In the genomic region with DNA sequence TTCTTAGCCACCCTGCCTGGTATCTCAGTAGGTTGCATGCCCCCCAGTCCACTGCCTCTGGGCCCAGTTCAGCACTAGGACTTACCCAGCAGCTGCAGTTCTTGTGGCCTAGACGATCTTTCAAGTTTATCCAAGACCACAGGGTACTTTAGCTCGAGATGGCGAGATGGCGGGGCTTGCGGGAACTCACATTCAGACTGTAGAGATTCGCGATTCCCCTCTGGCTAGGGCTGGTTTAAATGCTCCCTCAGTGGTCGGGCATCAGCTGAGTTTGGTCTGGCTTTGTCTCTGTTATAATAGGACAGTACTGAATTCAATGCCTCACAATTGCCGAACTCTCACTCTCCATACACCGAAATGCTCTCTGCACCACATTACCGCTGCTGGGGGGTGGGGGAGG, we compare ENCODE assay signal across 22 cellular contexts. TPM values are rescaled to one million over a fixed set of nuclear protein-coding genes. Genes with fewer than 3 reads are reported as not detected.
A peak's percentile ranks its signal among the peaks of the same experiment; 100 is the strongest.
DNase-seq lines count a peak whose midpoint lies in the region; ATAC-seq and TF ChIP-seq lines count a peak whose summit lies in the region.
"Had no signal": no experiment of that assay in that cellular context is flagged by ENCODE, and none has a peak within 500 bp of the region (broad histone marks: within the 10 kb centered on the region; RNA-seq: fewer than 3 reads in every experiment).

No MANE protein-coding gene starts in this region.

- H3K9ac ChIP-seq in endodermal cell (ENCODE audit: extremely low read depth, low read length, poor library complexity, severe bottlenecking) (no peak overlapping the region), neuronal stem cell (ENCODE audit: low read depth, low read length, poor library complexity) (no peak overlapping the region)
- H3K9ac ChIP-seq: BLaER1, GM23248 had no signal

- H3F3A ChIP-seq in GM23338 (replicated peaks; ENCODE audit: low read depth), result no peaks in the 10 kb centered on the region

- TF ChIP-seq CTCF in GM23338 (conservative IDR thresholded peaks at IDR 0.05; ENCODE audit: low read depth in 2 of 2), result no peak
- no peak for TF ChIP-seq CTCF in endodermal cell (conservative IDR thresholded peaks at IDR 0.05)

- H3K14ac ChIP-seq in neuronal stem cell (ENCODE audit: low read length), result no peak overlapping the region

- peak; percentile 66 for DNase-seq in ELF-1 (ENCODE audit: low read depth, low spot score)
- peak; percentile 24 for DNase-seq in GM23338 (ENCODE audit: low spot score)
- DNase-seq in endodermal cell, result peak; percentile 51
- DNase-seq in neuronal stem cell (ENCODE audit: low spot score), result no peak
- DNase-seq in AML-193 (lab: John Stamatoyannopoulos, UW), result no peak
- DNase-seq: Caco-2; CD4-positive, CD25-positive, alpha-beta regulatory T cell; CD8-positive, alpha-beta T cell; DMS153; DND-41; GDM1; GM23248; HFFc6 had no signal

- no peak overlapping the region for H2BK120ac ChIP-seq in neuronal stem cell (ENCODE audit: low read depth, low read length)

- H3K4me1 Mint-ChIP-seq in GM23338 (peaks cover 5% of the 10 kb centered on the region), endodermal cell (no peaks in the 10 kb centered on the region)
- H3K4me1 Mint-ChIP-seq: B cell; CD4-positive, CD25-positive, alpha-beta regulatory T cell had no signal

- no peak overlapping the region for H2AK5ac ChIP-seq in neuronal stem cell (ENCODE audit: low read depth, low read length)

- H3K36me3 ChIP-seq in GM23338 (ENCODE audit: insufficient read depth) (no peaks in the 10 kb centered on the region), endodermal cell (ENCODE audit: control insufficient read depth, insufficient read depth, low read length) (no peaks in the 10 kb centered on the region), neuronal stem cell (replicated peaks in 1 of 2; ENCODE audit: control insufficient read depth in 2 of 2, insufficient read depth in 2 of 2, low read length in 2 of 2) (no peaks in the 10 kb centered on the region)
- H3K36me3 ChIP-seq: BLaER1, HAP-1 had no signal

- H3K27me3 Mint-ChIP-seq in GM23338 (ENCODE audit: insufficient read depth, low read depth, poor library complexity) (peaks cover 10% of the 10 kb centered on the region), endodermal cell (ENCODE audit: insufficient read depth) (peaks cover 15% of the 10 kb centered on the region)

- H2BK5ac ChIP-seq in neuronal stem cell (ENCODE audit: low read length), result no peak overlapping the region

- no peak overlapping the region for H4K8ac ChIP-seq in neuronal stem cell (ENCODE audit: low read depth, low read length)

- H3K9me3 ChIP-seq in endodermal cell (ENCODE audit: control insufficient read depth, low read length) (no peaks in the 10 kb centered on the region), neuronal stem cell (replicated peaks in 1 of 2; ENCODE audit: control insufficient read depth in 2 of 2, insufficient read depth in 1 of 2, low read depth in 1 of 2, low read length in 2 of 2) (no peaks in the 10 kb centered on the region)
- H3K9me3 ChIP-seq: BLaER1, Caco-2, HAP-1 had no signal

- H3K79me2 ChIP-seq in GM23338 (replicated peaks; ENCODE audit: insufficient read depth), result no peaks in the 10 kb centered on the region

- no peaks in the 10 kb centered on the region for H3K79me1 ChIP-seq in neuronal stem cell (ENCODE audit: low read depth, low read length)

- WGBS in endodermal cell (ENCODE audit: insufficient coverage in 1 of 2, insufficient read length in 1 of 2), 2 experiments, result 87 to 91% methylated on average over 8 to 9 of the region's 11 CpGs
- WGBS in neuronal stem cell (ENCODE audit: extremely low coverage in 2 of 2, insufficient read length in 2 of 2, insufficient replicate concordance in 1 of 2), 2 donors, result no CpG with 5 or more reads among the region's 11 CpGs

- ATAC-seq in GM23338 (peak; percentile 64), esophagus mucosa (no peak), HG02973 (IDR thresholded peaks at IDR 0.05; ENCODE audit: unreplicated experiment) (no peak)
- ATAC-seq: CD8-positive, alpha-beta T cell; GM12878 had no signal

- no peaks in the 10 kb centered on the region for H3K36me3 Mint-ChIP-seq in GM23338 (ENCODE audit: low read depth)
- no peaks in the 10 kb centered on the region for H3K36me3 Mint-ChIP-seq in endodermal cell (ENCODE audit: low read depth)
- H3K36me3 Mint-ChIP-seq: CD8-positive, alpha-beta T cell had no signal

- no peaks in the 10 kb centered on the region for H3K4me1 ChIP-seq in GM23338 (ENCODE audit: insufficient read depth)
- H3K4me1 ChIP-seq in endodermal cell (ENCODE audit: control insufficient read depth, insufficient read depth, low read length), result no peaks in the 10 kb centered on the region
- H3K4me1 ChIP-seq in neuronal stem cell (ENCODE audit: control insufficient read depth in 2 of 2, insufficient read depth in 1 of 2, low read depth in 1 of 2, low read length in 2 of 2), result no peaks in the 10 kb centered on the region
- H3K4me1 ChIP-seq: BLaER1, Caco-2, HAP-1 had no signal

- peaks cover 14% of the 10 kb centered on the region for H3K9me2 ChIP-seq in GM23338 (ENCODE audit: insufficient read depth)

- H2AFZ ChIP-seq in GM23338 (peak overlapping the region; percentile 92), neuronal stem cell (ENCODE audit: low read length) (peak overlapping the region; percentile 43)
- H2AFZ ChIP-seq: GM23248 had no signal

- H3K4ac ChIP-seq in neuronal stem cell (ENCODE audit: low read length), result no peak overlapping the region

- H3K9me3 Mint-ChIP-seq in GM23338 (no peaks in the 10 kb centered on the region; the same call in 2 of the 3 replicates), endodermal cell (peaks cover under 1% of the 10 kb centered on the region)

- H3K18ac ChIP-seq in neuronal stem cell (ENCODE audit: low read length), result no peak overlapping the region

- H3K4me3 ChIP-seq in GM23338 (no peak overlapping the region), endodermal cell (ENCODE audit: low read length) (no peak overlapping the region), neuronal stem cell (ENCODE audit: low read length in 2 of 2) (no peak overlapping the region)
- H3K4me3 ChIP-seq: BLaER1, GM12878, GM23248, HAP-1 had no signal

- H3K27ac Mint-ChIP-seq in GM23338 (no peak overlapping the region), endodermal cell (no peak overlapping the region)
- H3K27ac Mint-ChIP-seq: B cell; CD4-positive, CD25-positive, alpha-beta regulatory T cell; CD8-positive, alpha-beta T cell; HFFc6 had no signal

- H3K27me3 ChIP-seq in GM23338 (ENCODE audit: insufficient read depth), result no peaks in the 10 kb centered on the region
- no peaks in the 10 kb centered on the region for H3K27me3 ChIP-seq in endodermal cell (ENCODE audit: control insufficient read depth, insufficient read depth, low read length, poor library complexity, severe bottlenecking)
- H3K27me3 ChIP-seq in neuronal stem cell (ENCODE audit: control insufficient read depth in 3 of 3, insufficient read depth in 3 of 3, low read depth in 1 of 3, low read length in 3 of 3), result peaks cover 0 to under 1% (median 0%) of the 10 kb centered on the region in 3 experiments
- H3K27me3 ChIP-seq: BLaER1 had no signal

- no peaks in the 10 kb centered on the region for H4K20me1 ChIP-seq in GM23338 (replicated peaks; ENCODE audit: insufficient read depth)
- H4K20me1 ChIP-seq: BLaER1 had no signal

- no peak overlapping the region for H2BK15ac ChIP-seq in neuronal stem cell (ENCODE audit: low read length)

- no peak overlapping the region for H2BK12ac ChIP-seq in neuronal stem cell (ENCODE audit: low read length)

- H3K4me2 ChIP-seq in GM23338 (peak overlapping the region; percentile 26; the same call in 1 of the 2 replicates), neuronal stem cell (ENCODE audit: insufficient read depth, low read length, poor library complexity, severe bottlenecking) (no peak overlapping the region)
- H3K4me2 ChIP-seq: BLaER1 had no signal

- H4K91ac ChIP-seq in neuronal stem cell (ENCODE audit: low read depth, low read length, poor library complexity), result no peak overlapping the region

- H3K27ac ChIP-seq in GM23338 (ENCODE audit: low read depth), result no peak overlapping the region
- no peak overlapping the region for H3K27ac ChIP-seq in endodermal cell (ENCODE audit: low read depth, low read length)
- no peak overlapping the region for H3K27ac ChIP-seq in neuronal stem cell (replicated peaks; ENCODE audit: low read length)
- H3K27ac ChIP-seq: BLaER1, C4-2B, GM23248 had no signal

- H3K4me3 Mint-ChIP-seq in GM23338, result no peak overlapping the region
- no peak overlapping the region for H3K4me3 Mint-ChIP-seq in endodermal cell
- H3K4me3 Mint-ChIP-seq: B cell; CD4-positive, CD25-positive, alpha-beta regulatory T cell; CD8-positive, alpha-beta T cell; HFFc6 had no signal

- H3K23ac ChIP-seq in neuronal stem cell (ENCODE audit: low read depth, low read length, poor library complexity), result no peak overlapping the region

TF ChIP-seq in GM23338, 12 proteins besides CTCF, POLR2A, EP300 and RAD21 (continues in another document):
- TF ChIP-seq JUNB (IDR thresholded peaks at IDR 0.05; ENCODE audit: unreplicated experiment) (no peak), EZH2phosphoT487 (IDR thresholded peaks at IDR 0.05; ENCODE audit: unreplicated experiment) (no peak), POLR2AphosphoS5 (IDR thresholded peaks at IDR 0.05; ENCODE audit: low read depth) (no peak), ZNF114 (CRISPR knock-in tag; IDR thresholded peaks at IDR 0.05) (no peak), NANOG (IDR thresholded peaks at IDR 0.05; ENCODE audit: borderline replicate concordance) (no peak)
- TF ChIP-seq, protein P1, sequence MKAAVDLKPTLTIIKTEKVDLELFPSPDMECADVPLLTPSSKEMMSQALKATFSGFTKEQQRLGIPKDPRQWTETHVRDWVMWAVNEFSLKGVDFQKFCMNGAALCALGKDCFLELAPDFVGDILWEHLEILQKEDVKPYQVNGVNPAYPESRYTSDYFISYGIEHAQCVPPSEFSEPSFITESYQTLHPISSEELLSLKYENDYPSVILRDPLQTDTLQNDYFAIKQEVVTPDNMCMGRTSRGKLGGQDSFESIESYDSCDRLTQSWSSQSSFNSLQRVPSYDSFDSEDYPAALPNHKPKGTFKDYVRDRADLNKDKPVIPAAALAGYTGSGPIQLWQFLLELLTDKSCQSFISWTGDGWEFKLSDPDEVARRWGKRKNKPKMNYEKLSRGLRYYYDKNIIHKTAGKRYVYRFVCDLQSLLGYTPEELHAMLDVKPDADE (IDR thresholded peaks at IDR 0.05), result no peak

RNA-seq across cellular contexts. Expression of a gene that starts 18.4 kb away (rescaled TPM):
- 70.5 and 75.8 TPM in 2 replicates for total RNA-seq in GM23338 (2014; rRNA removed; shearing (Covaris generic))
- polyA plus RNA-seq in GM23338 (2016; fragmentation: Nextera tagmentation; extraction: Ambion mirVana), result 194 and 228 TPM in 2 replicates
- total RNA-seq in endodermal cell (10 to 100 TPM; 56.4 to 57.0 TPM), esophagus mucosa (30.5 TPM)
- polyA plus RNA-seq in endodermal cell (2013, experiment 1 of 2), result 48.7 TPM
- polyA plus RNA-seq in endodermal cell (2013, experiment 2 of 2), result 51.5 TPM
- 125 TPM for polyA plus RNA-seq in neuronal stem cell (2013, experiment 1 of 2)
- polyA plus RNA-seq in neuronal stem cell (2013, experiment 2 of 2), result 132 TPM

RNA-seq across cellular contexts. Expression of a gene that starts 22.2 kb away (rescaled TPM):
- 0.03 TPM in 1 of 2 replicates, not detected in the other for total RNA-seq in GM23338 (2014; rRNA removed; shearing (Covaris generic))
- polyA plus RNA-seq in GM23338 (2016; fragmentation: Nextera tagmentation; extraction: Ambion mirVana), result 0.19 and 0.21 TPM in 2 replicates
- total RNA-seq in endodermal cell (under 1 TPM in 1 of 2 donors, not detected in 1; 0.09 TPM), esophagus mucosa (0.32 TPM)
- not detected for polyA plus RNA-seq in endodermal cell (2013, experiment 1 of 2)
- not detected for polyA plus RNA-seq in endodermal cell (2013, experiment 2 of 2)
- polyA plus RNA-seq in neuronal stem cell (2013, experiment 1 of 2), result not detected
- under 0.01 TPM for polyA plus RNA-seq in neuronal stem cell (2013, experiment 2 of 2)
- total RNA-seq: A172; A673; B cell; CD4-positive, CD25-positive, alpha-beta regulatory T cell; GM23248; HFFc6 had no signal
- polyA plus RNA-seq: GM23248 had no signal

Comparison
In these comparisons a context has a peak if more than half of its experiments do, and no peak if none do; other contexts are left out.
1. DNase-seq: peak in ELF-1 (single experiment), GM23338 (single experiment) and endodermal cell (single experiment); none in neuronal stem cell (single experiment) and AML-193 (0 of 2).